40 cellular contexts compared by ENCODE assay signal in genomic region chr6:27358786-27359185, GRCh38. TPM values are rescaled to one million over a fixed set of nuclear protein-coding genes. Genes with fewer than 3 reads are reported as not detected.
"Had no signal": no experiment of that assay in that cellular context is flagged by ENCODE, and none has a peak within 500 bp of the region (broad histone marks: within the 10 kb centered on the region; RNA-seq: fewer than 3 reads in every experiment).

No MANE protein-coding gene starts in this region.

- H3K27ac ChIP-seq: adrenal gland, body of pancreas, brain microvascular endothelial cell, breast epithelium, VCaP had no signal

- ATAC-seq: activated CD8-positive, alpha-beta T cell treated with anti-CD3 and anti-CD28 coated beads for 36 hours; activated T-cell treated with anti-CD3 and anti-CD28 coated beads, Interleukin-2, amount 50 U/mL, for 4 hours; activated T-helper 17 cell treated with anti-CD3 and anti-CD28 coated beads, Interleukin-2, amount 50 U/mL, for 72 hours; body of pancreas; WTC11 had no signal

- H3K4me1 ChIP-seq: adrenal gland, body of pancreas, breast epithelium had no signal

- DNase-seq: activated CD4-positive, alpha-beta memory T cell treated with anti-CD3 and anti-CD28 coated beads for 36 hours; activated CD4-positive, alpha-beta T cell treated with anti-CD3 and anti-CD28 coated beads for 4 hours; activated CD4-positive, alpha-beta T cell treated with anti-CD3 and anti-CD28 coated beads, Interleukin-2, amount 10 ng/mL, durations not matched to agents 24 days and 14 days; activated CD4-positive, alpha-beta T cell treated with anti-CD3 and anti-CD28 coated beads, Interleukin-2, amount 50 U/mL, for 1 hour; activated CD4-positive, alpha-beta T cell treated with anti-CD3 and anti-CD28 coated beads, Interleukin-2, amount 50 U/mL, for 4 hours; activated CD4-positive, CD25-positive, alpha-beta regulatory T cell; activated CD4-positive, CD25-positive, alpha-beta regulatory T cell treated with anti-CD3 and anti-CD28 coated beads, Interleukin-2, amount 50 U/mL, for 72 hours; activated CD8-positive, alpha-beta memory T cell treated with anti-CD3 and anti-CD28 coated beads, Interleukin-2, amount 50 U/mL, for 4 hours; activated CD8-positive, alpha-beta T cell treated with anti-CD3 and anti-CD28 coated beads for 36 hours; activated effector memory CD4-positive, alpha-beta T cell treated with anti-CD3 and anti-CD28 coated beads, Interleukin-2, amount 50 U/mL, for 16 hours; activated gamma-delta T cell treated with Interleukin-2 at 50 U/mL for 16 hours; activated naive CD4-positive, alpha-beta T cell; activated naive CD4-positive, alpha-beta T cell treated with anti-CD3 and anti-CD28 coated beads for 36 hours; activated naive CD4-positive, alpha-beta T cell treated with anti-CD3 and anti-CD28 coated beads, Interleukin-2, amount 50 U/mL, for 16 hours; activated naive CD8-positive, alpha-beta T cell treated with anti-CD3 and anti-CD28 coated beads for 36 hours; activated T-cell treated with anti-CD3 and anti-CD28 coated beads for 4 hours; activated T-cell treated with anti-CD3 and anti-CD28 coated beads, Interleukin-2, amount 50 U/mL, for 1 hour; activated T-cell treated with anti-CD3 and anti-CD28 coated beads, Interleukin-2, amount 50 U/mL, for 4 hours; activated T-cell treated with anti-CD3 and anti-CD28 coated beads, Interleukin-2, amount 50 U/mL, for 72 hours; adrenal gland; amniotic stem cell; aorta; body of pancreas; brain microvascular endothelial cell; central memory CD4-positive, alpha-beta T cell; cerebellar nuclear complex; T-helper 1 cell; T-helper 2 cell; T-helper 9 cell had no signal

- H3K4me3 ChIP-seq: body of pancreas, breast epithelium had no signal

- H3K36me3 ChIP-seq: adrenal gland, brain microvascular endothelial cell had no signal

- H3K27me3 ChIP-seq: adrenal gland, body of pancreas, brain microvascular endothelial cell, breast epithelium had no signal

- FAIRE-seq: astrocyte, TTC549 had no signal

RNA-seq across cellular contexts. Expression of gene POM121L2, which starts 46.7 kb away (rescaled TPM):
- total RNA-seq: activated CD4-positive, alpha-beta memory T cell treated with anti-CD3 and anti-CD28 coated beads for 36 hours; activated CD4-positive, alpha-beta T cell treated with anti-CD3 and anti-CD28 coated beads, Interleukin-2, amount 10 ng/mL, durations not matched to agents 24 days and 14 days; activated CD8-positive, alpha-beta memory T cell treated with anti-CD3 and anti-CD28 coated beads for 36 hours; activated CD8-positive, alpha-beta T cell treated with anti-CD3 and anti-CD28 coated beads for 36 hours; activated naive CD4-positive, alpha-beta T cell treated with anti-CD3 and anti-CD28 coated beads for 36 hours; activated naive CD4-positive, alpha-beta T cell treated with anti-CD3 and anti-CD28 coated beads, Interleukin-2, amount 50 U/mL, for 72 hours; activated naive CD8-positive, alpha-beta T cell treated with anti-CD3 and anti-CD28 coated beads for 36 hours; activated T-cell treated with anti-CD3 and anti-CD28 coated beads, Interleukin-2, amount 50 U/mL, for 4 hours; activated T-cell treated with anti-CD3 and anti-CD28 coated beads, Interleukin-2, amount 50 U/mL, for 72 hours; activated T-helper 1 cell treated with anti-CD3 and anti-CD28 coated beads, Interleukin-12 subunit alpha, Interleukin-12 subunit beta, Interleukin-2, Interleukin-4 antibody, amounts not matched to agents 30 ng/mL and 10 ng/mL and 1 ng/mL, durations not matched to agents 14 hours and 24 hours and 36 hours; activated T-helper 17 cell treated with anti-CD3 and anti-CD28 coated beads, Interleukin-2, amount 50 U/mL, for 72 hours; adrenal gland; aorta; astrocyte; body of pancreas; breast epithelium; cardiac septum; chondrocyte had no signal
- polyA plus RNA-seq: aorta had no signal
